In the genomic region with DNA sequence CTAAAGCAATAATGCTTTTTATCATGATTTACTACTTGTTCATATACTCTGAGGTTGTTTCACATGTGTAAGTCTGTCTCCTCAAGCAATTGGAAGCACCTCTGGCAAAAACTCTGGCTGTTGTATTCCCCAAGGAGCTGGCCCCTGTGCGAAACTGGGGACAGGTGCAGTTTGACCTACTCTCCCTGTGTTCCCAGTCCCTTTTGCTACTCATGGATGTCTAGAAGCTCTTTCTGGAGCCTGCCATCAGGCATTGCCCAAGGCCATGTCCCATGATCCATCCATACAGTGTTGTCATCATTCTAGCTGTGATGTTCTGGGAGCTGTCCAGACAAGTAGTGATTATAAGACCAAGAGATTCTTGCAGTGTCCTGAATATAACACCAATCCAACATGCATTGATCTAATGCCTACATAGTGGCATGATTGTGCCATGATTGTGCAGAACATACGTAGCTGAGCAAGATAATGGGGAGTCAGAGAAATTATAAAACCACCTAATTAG, we compare ENCODE assay signal across 1 cellular context.
TF ChIP-seq lines count a peak whose summit lies in the region.

No MANE protein-coding gene starts in this region.

TF ChIP-seq in IMR-90, 13 proteins besides CTCF, POLR2A, EP300 and RAD21:
- TF ChIP-seq USF2 (IDR thresholded peaks at IDR 0.05; ENCODE audit: low read depth, low read length): no peak
